ENCODE assay signal across 14 cellular contexts in genomic region chr13:106569233-106570095, GRCh38. TPM values are rescaled to one million over a fixed set of nuclear protein-coding genes. Genes with fewer than 3 reads are reported as not detected.
DNase-seq lines count a peak whose midpoint lies in the region; ATAC-seq and TF ChIP-seq lines count a peak whose summit lies in the region.
"Had no signal": no experiment of that assay in that cellular context is flagged by ENCODE, and none has a peak within 500 bp of the region (broad histone marks: within the 10 kb centered on the region; RNA-seq: fewer than 3 reads in every experiment).

No MANE protein-coding gene starts in this region.

- H3K9me2 ChIP-seq in SU-DHL-6 (replicated peaks; ENCODE audit: insufficient read depth, low read length), result no peaks in the 10 kb centered on the region

- peak overlapping the region; percentile 50 for H3K27ac Mint-ChIP-seq in MCF 10A (ENCODE audit: low read depth, unreplicated experiment)

- H3K27me3 Mint-ChIP-seq in MCF 10A (ENCODE audit: insufficient read depth, unreplicated experiment), result no peaks in the 10 kb centered on the region
- H3K27me3 Mint-ChIP-seq: dendritic cell treated with granulocyte-macrophage colony-stimulating factor and Interleukin-4, amounts not matched to agents 40 ng/mL and 50 ng/mL, for 4 days; naive thymus-derived CD4-positive, alpha-beta T cell had no signal

- H2AFZ ChIP-seq in SU-DHL-6 (ENCODE audit: low read depth, low read length, severe bottlenecking), result no peak overlapping the region

- TF ChIP-seq CTCF in MCF 10A (IDR thresholded peaks at IDR 0.05; ENCODE audit: unreplicated experiment), result no peak
- no peak for TF ChIP-seq CTCF in breast epithelium (IDR thresholded peaks at IDR 0.05)
- TF ChIP-seq CTCF in SU-DHL-6 (IDR thresholded peaks at IDR 0.05; ENCODE audit: insufficient read depth, low read length, poor library complexity, severe bottlenecking), result no peak
- TF ChIP-seq CTCF in upper lobe of left lung (IDR thresholded peaks at IDR 0.05), result no peak

- peak overlapping the region; percentile 95 for H3K4me2 ChIP-seq in SU-DHL-6 (ENCODE audit: low read depth, low read length, poor library complexity, severe bottlenecking)

- peaks cover 38% of the 10 kb centered on the region for H3K79me2 ChIP-seq in SU-DHL-6 (ENCODE audit: insufficient read depth, low read length)

- peaks cover 6% of the 10 kb centered on the region for H3K36me3 Mint-ChIP-seq in MCF 10A (ENCODE audit: insufficient read depth, unreplicated experiment)

- no peak overlapping the region for H3K27ac ChIP-seq in breast epithelium
- no peak overlapping the region for H3K27ac ChIP-seq in SU-DHL-6 (ENCODE audit: low read depth, low read length)
- H3K27ac ChIP-seq in upper lobe of left lung, result peak overlapping the region in 3 of 4 donors; percentile 15 to 25 (median 16)
- H3K27ac ChIP-seq: SJSA1 had no signal

- no peaks in the 10 kb centered on the region for H3F3A ChIP-seq in SU-DHL-6 (ENCODE audit: insufficient read depth)

- peaks cover 39% of the 10 kb centered on the region for H3K4me1 Mint-ChIP-seq in MCF 10A (ENCODE audit: insufficient read depth, unreplicated experiment)

- H3K36me3 ChIP-seq in breast epithelium (no peaks in the 10 kb centered on the region), SU-DHL-6 (ENCODE audit: low read length) (no peaks in the 10 kb centered on the region), upper lobe of left lung (no peaks in the 10 kb centered on the region)

- H3K27me3 ChIP-seq in breast epithelium (no peaks in the 10 kb centered on the region), SU-DHL-6 (ENCODE audit: low read length) (no peaks in the 10 kb centered on the region), upper lobe of left lung (no peaks in the 10 kb centered on the region)
- H3K27me3 ChIP-seq: SJSA1, testis had no signal

- DNase-seq in MCF 10A (ENCODE audit: unreplicated experiment) (peak; percentile 44), breast epithelium (ENCODE audit: low spot score in 2 of 2) (no peak), kidney tubule cell (ENCODE audit: low spot score) (peak; percentile 41), upper lobe of left lung (no peak), NCI-H69 (lab: John Stamatoyannopoulos, UW) (no peak)
- DNase-seq: DMS 273 treated with DMSO at 0.1 percent for 48 hours, hippocampal formation had no signal

- no peaks in the 10 kb centered on the region for H3K9me3 ChIP-seq in breast epithelium
- H3K9me3 ChIP-seq in SU-DHL-6 (ENCODE audit: insufficient read depth, low read length), result no peaks in the 10 kb centered on the region
- no peaks in the 10 kb centered on the region for H3K9me3 ChIP-seq in upper lobe of left lung
- H3K9me3 ChIP-seq: SJSA1, testis had no signal

- TF ChIP-seq EP300 in upper lobe of left lung (IDR thresholded peaks at IDR 0.05), result no peak

- H3K4me1 ChIP-seq in breast epithelium (peaks cover 0 to 16% of the 10 kb centered on the region in 2 donors), upper lobe of left lung (peaks cover 32 to 40% (median 38%) of the 10 kb centered on the region in 4 donors)

- ATAC-seq in upper lobe of left lung (ENCODE audit: low FRiP score in 2 of 2), result no peak
- ATAC-seq in GM21367 (IDR thresholded peaks at IDR 0.05; ENCODE audit: unreplicated experiment), result no peak
- ATAC-seq in GM18519 (IDR thresholded peaks at IDR 0.05; ENCODE audit: low FRiP score, unreplicated experiment), result no peak

- POLR2A ChIA-PET in MCF 10A (lab: Yijun Ruan, JAX), result interaction anchor here (0.6 to 8.8 kb wide), 7 partner anchors 10 to 1167 kb away, joined by 3 to 83 read pairs (median 4); partner anchors contain the start of gene EFNB2

- no peak overlapping the region for H3K4me3 Mint-ChIP-seq in MCF 10A (ENCODE audit: unreplicated experiment)

- CTCF ChIA-PET in MCF 10A (lab: Yijun Ruan, JAX), result interaction anchor here (0.6 to 2.0 kb wide), 5 partner anchors 24 to 351 kb away, joined by 3 to 5 read pairs (median 3); no protein-coding TSS in a partner anchor

- peak overlapping the region; percentile 99 for H3K9ac ChIP-seq in SU-DHL-6 (ENCODE audit: low read length)

- no peak for TF ChIP-seq POLR2A in breast epithelium (IDR thresholded peaks at IDR 0.05)
- no peak for TF ChIP-seq POLR2A in upper lobe of left lung (IDR thresholded peaks at IDR 0.05)

- no peaks in the 10 kb centered on the region for H3K9me3 Mint-ChIP-seq in MCF 10A (ENCODE audit: unreplicated experiment)

- no TSS peak for BruUV-seq in MCF 10A (replicated peaks; lab: Mats Ljungman, UMichigan)

- intact Hi-C loops in MCF 10A (cut with micrococcal nuclease) (loop anchor here (2.0 to 10.0 kb wide), 3 partner anchors 51 to 553 kb away; no protein-coding TSS in a partner anchor), breast epithelium (cut with DNase I; ENCODE audit: low total_unique reads) (no loop called here)

- 77 to 88% methylated on average over 3 of the region's 3 CpGs for WGBS in upper lobe of left lung, 2 donors

- H3K4me3 ChIP-seq in breast epithelium (no peak overlapping the region), SU-DHL-6 (ENCODE audit: insufficient read depth, low read length, poor library complexity, severe bottlenecking) (peak overlapping the region; percentile 98), upper lobe of left lung (no peak overlapping the region)

- peaks cover 24% of the 10 kb centered on the region for H4K20me1 ChIP-seq in SU-DHL-6 (ENCODE audit: low read depth, low read length)

RNA-seq across cellular contexts. Expression of gene ARGLU1, which starts 1.5 kb away (rescaled TPM):
- 91.7 and 94.4 TPM in 2 replicates for total RNA-seq in MCF 10A (2022)
- total RNA-seq in breast epithelium, result 100 to 1,000 TPM; 122 to 181 (median 136) TPM
- 100 to 1,000 TPM in 3 of 6 donors, 10 to 100 TPM in 3; 73.6 to 411 (median 121) TPM for total RNA-seq in upper lobe of left lung

RNA-seq across cellular contexts. Expression of gene EFNB2, which starts 34.0 kb away (rescaled TPM):
- total RNA-seq in MCF 10A (2022) (40.4 and 45.7 TPM in 2 replicates), breast epithelium (10 to 100 TPM in 2 of 3 donors, 1 to 10 TPM in 1; 9.4 to 15.7 (median 15.2) TPM), upper lobe of left lung (10 to 100 TPM; 23.0 to 45.7 (median 30.9) TPM)

Comparison
In these comparisons a context has a peak if more than half of its experiments do, and no peak if none do; other contexts are left out.
1. DNase-seq: peak in MCF 10A (single experiment) and kidney tubule cell (single experiment); none in breast epithelium (0 of 2), upper lobe of left lung (0 of 2) and NCI-H69 (single experiment).
2. H3K27ac ChIP-seq: peak in upper lobe of left lung (3 of 4); none in breast epithelium (0 of 2) and SU-DHL-6 (single experiment).